25 cellular contexts compared by ENCODE assay signal in genomic region chrX:22110729-22111494, GRCh38.
DNase-seq lines count a peak whose midpoint lies in the region; ATAC-seq, FAIRE-seq and TF ChIP-seq lines count a peak whose summit lies in the region.
"Had no signal": no experiment of that assay in that cellular context is flagged by ENCODE, and none has a peak within 500 bp of the region (broad histone marks: within the 10 kb centered on the region; RNA-seq: fewer than 3 reads in every experiment).

No MANE protein-coding gene starts in this region.

- H3K4me1 ChIP-seq in keratinocyte (ENCODE audit: control insufficient read depth, extremely low read depth, insufficient read depth, low read length) = peaks cover 2% of the 10 kb centered on the region
- H3K4me1 ChIP-seq: BLaER1, breast epithelium, neural progenitor cell had no signal

- no peaks in the 10 kb centered on the region for H4K20me1 ChIP-seq in keratinocyte (ENCODE audit: control insufficient read depth, extremely low read depth, insufficient read depth, low read length)
- H4K20me1 ChIP-seq: BLaER1 had no signal

- no peaks in the 10 kb centered on the region for H3K36me3 Mint-ChIP-seq in WTC11
- H3K36me3 Mint-ChIP-seq: neural progenitor cell; stimulated activated effector memory CD8-positive, alpha-beta T cell treated with anti-CD3 and anti-CD28 coated beads, Interleukin-12 subunit alpha, Interleukin-12 subunit beta, amount 100 ng/mL, for 72 hours had no signal

- intact Hi-C loops in posterior cingulate gyrus (cut with DNase I) = no loop called here

- ATAC-seq in GM18870 (IDR thresholded peaks at IDR 0.05; ENCODE audit: unreplicated experiment) (peak; percentile 44), GM19467 (IDR thresholded peaks at IDR 0.05; ENCODE audit: unreplicated experiment) (no peak), WTC11 (no peak), GM21737 (IDR thresholded peaks at IDR 0.05; ENCODE audit: unreplicated experiment) (no peak)
- ATAC-seq: stimulated activated effector memory CD8-positive, alpha-beta T cell treated with anti-CD3 and anti-CD28 coated beads, Interleukin-12 subunit alpha, Interleukin-12 subunit beta, amount 100 ng/mL, for 72 hours had no signal

- TF ChIP-seq CTCF in astrocyte of the spinal cord (IDR thresholded peaks at IDR 0.05; ENCODE audit: low read depth, low read length) = no peak
- TF ChIP-seq CTCF in keratinocyte (optimal IDR thresholded peaks at IDR 0.05 in 1 of 3, IDR thresholded peaks at IDR 0.05 in 1 of 3, conservative IDR thresholded peaks at IDR 0.05 in 1 of 3; ENCODE audit: extremely low read depth in 1 of 3, insufficient read depth in 2 of 3, low read length in 3 of 3) = no peak
- no peak for TF ChIP-seq CTCF in WTC11 (IDR thresholded peaks at IDR 0.05)

- dilution Hi-C loops in keratinocyte (cut with MboI; ENCODE audit: extremely low pct_ligation_motif_present, low sequenced_read_pairs) = no loop called here

- H3K4me1 Mint-ChIP-seq in WTC11 = peaks cover 1% of the 10 kb centered on the region; the same call in 1 of the 2 replicates
- H3K4me1 Mint-ChIP-seq: activated CD4-positive, alpha-beta memory T cell treated with anti-CD3 and anti-CD28 coated beads, Interleukin-2, amount 10 ng/mL, durations not matched to agents 7 days and 5 days; neural progenitor cell; stimulated activated effector memory CD8-positive, alpha-beta T cell treated with anti-CD3 and anti-CD28 coated beads, Interleukin-12 subunit alpha, Interleukin-12 subunit beta, amount 100 ng/mL, for 72 hours had no signal

- no peaks in the 10 kb centered on the region for H3K9me3 Mint-ChIP-seq in WTC11
- H3K9me3 Mint-ChIP-seq: activated CD4-positive, alpha-beta memory T cell treated with anti-CD3 and anti-CD28 coated beads, Interleukin-2, amount 10 ng/mL, durations not matched to agents 7 days and 5 days; activated T-cell treated with anti-CD3 and anti-CD28 coated beads, Interleukin-2, amount 50 U/mL, for 24 hours; neural progenitor cell; stimulated activated effector memory CD8-positive, alpha-beta T cell treated with anti-CD3 and anti-CD28 coated beads, Interleukin-12 subunit alpha, Interleukin-12 subunit beta, amount 100 ng/mL, for 72 hours had no signal

- FAIRE-seq in keratinocyte (lab: Jason Lieb, UNC) = peak; percentile 43
- FAIRE-seq: GM18507 had no signal

- no peak overlapping the region for H3K4me2 ChIP-seq in keratinocyte (ENCODE audit: control insufficient read depth, extremely low read depth, insufficient read depth, low read depth, low read length)
- H3K4me2 ChIP-seq: BLaER1, KMS-11, neural progenitor cell had no signal

- H3K9me1 ChIP-seq in keratinocyte (ENCODE audit: control insufficient read depth, extremely low read depth, insufficient read depth, low read length) = no peaks in the 10 kb centered on the region

- no peak overlapping the region for H2AFZ ChIP-seq in keratinocyte (ENCODE audit: control insufficient read depth, low read length)
- H2AFZ ChIP-seq: neural progenitor cell had no signal

- H3K27me3 ChIP-seq in keratinocyte (ENCODE audit: control insufficient read depth, extremely low read depth, insufficient read depth, low read length) = no peaks in the 10 kb centered on the region
- H3K27me3 ChIP-seq: BLaER1, neural progenitor cell had no signal

- in situ Hi-C loops in astrocyte of the spinal cord (cut with HindIII; ENCODE audit: low sequenced_read_pairs) = no loop called here

- CTCF ChIA-PET in WTC11 (lab: Charles Lee) = no interaction called here

- H3K27me3 Mint-ChIP-seq in WTC11 (ENCODE audit: low read depth) = no peaks in the 10 kb centered on the region
- H3K27me3 Mint-ChIP-seq: activated CD4-positive, alpha-beta memory T cell treated with anti-CD3 and anti-CD28 coated beads, Interleukin-2, amount 10 ng/mL, durations not matched to agents 7 days and 5 days had no signal

- H3K9ac ChIP-seq in keratinocyte (ENCODE audit: control insufficient read depth, extremely low read depth, insufficient read depth, low read length) = no peak overlapping the region
- H3K9ac ChIP-seq: BLaER1, KMS-11, neural progenitor cell had no signal

- peak; percentile 25 for DNase-seq in astrocyte of the spinal cord (ENCODE audit: low read depth, low spot score)
- no peak for DNase-seq in keratinocyte (ENCODE audit: low read depth, low spot score)
- peak; percentile 84 for DNase-seq in renal cortical epithelial cell (ENCODE audit: low read depth)
- DNase-seq in WTC11 (ENCODE audit: low spot score) = no peak
- no peak for DNase-seq in posterior cingulate gyrus
- DNase-seq: activated CD4-positive, alpha-beta memory T cell treated with anti-CD3 and anti-CD28 coated beads, Interleukin-2, amount 10 ng/mL, durations not matched to agents 7 days and 5 days; activated naive CD4-positive, alpha-beta T cell treated with anti-CD3 and anti-CD28 coated beads, Interleukin-2, amount 50 U/mL, for 16 hours; activated T-cell treated with anti-CD3 and anti-CD28 coated beads, Interleukin-2, amount 50 U/mL, for 24 hours; DMS 273 treated with DMSO at 0.1 percent for 48 hours; erythroblast; H7; NCI-H1092; NCI-H524; SHP77 treated with DMSO at 0.1 percent for 48 hours; stimulated activated CD4-positive, alpha-beta T cell treated with anti-CD3 and anti-CD28 coated beads, Interleukin-15, amount 100 ng/mL, for 24 hours; WERI-Rb-1 had no signal

- no peaks in the 10 kb centered on the region for H3K36me3 ChIP-seq in keratinocyte (ENCODE audit: control insufficient read depth in 2 of 2, extremely low read depth in 1 of 2, insufficient read depth in 2 of 2, low read length in 2 of 2)
- H3K36me3 ChIP-seq: BLaER1, breast epithelium, neural progenitor cell, WERI-Rb-1 had no signal

- H3K4me3 ChIP-seq in astrocyte of the spinal cord (ENCODE audit: low read depth, low read length) = no peak overlapping the region
- no peak overlapping the region for H3K4me3 ChIP-seq in keratinocyte (ENCODE audit: control insufficient read depth in 2 of 3, extremely low read depth in 1 of 3, insufficient read depth in 2 of 3, low read depth in 1 of 3, low read length in 3 of 3)
- H3K4me3 ChIP-seq: BLaER1, breast epithelium, neural progenitor cell had no signal

- no peak overlapping the region for H3K4me3 Mint-ChIP-seq in WTC11
- H3K4me3 Mint-ChIP-seq: activated CD4-positive, alpha-beta memory T cell treated with anti-CD3 and anti-CD28 coated beads, Interleukin-2, amount 10 ng/mL, durations not matched to agents 7 days and 5 days; activated T-cell treated with anti-CD3 and anti-CD28 coated beads, Interleukin-2, amount 50 U/mL, for 24 hours; neural progenitor cell; stimulated activated effector memory CD8-positive, alpha-beta T cell treated with anti-CD3 and anti-CD28 coated beads, Interleukin-12 subunit alpha, Interleukin-12 subunit beta, amount 100 ng/mL, for 72 hours had no signal

- H3K27ac Mint-ChIP-seq in WTC11 = no peak overlapping the region
- H3K27ac Mint-ChIP-seq: activated CD4-positive, alpha-beta memory T cell treated with anti-CD3 and anti-CD28 coated beads, Interleukin-2, amount 10 ng/mL, durations not matched to agents 7 days and 5 days; activated T-cell treated with anti-CD3 and anti-CD28 coated beads, Interleukin-2, amount 50 U/mL, for 24 hours; neural progenitor cell; stimulated activated effector memory CD8-positive, alpha-beta T cell treated with anti-CD3 and anti-CD28 coated beads, Interleukin-12 subunit alpha, Interleukin-12 subunit beta, amount 100 ng/mL, for 72 hours had no signal

- POLR2A ChIA-PET in WTC11 (lab: Charles Lee) = no interaction called here

- H3K27ac ChIP-seq in keratinocyte (ENCODE audit: control insufficient read depth, insufficient read depth, low read length) = no peak overlapping the region
- H3K27ac ChIP-seq: BLaER1, breast epithelium, KMS-11, neural progenitor cell, WERI-Rb-1 had no signal

- no peaks in the 10 kb centered on the region for H3K9me3 ChIP-seq in keratinocyte (ENCODE audit: control insufficient read depth, low read depth, low read length)
- H3K9me3 ChIP-seq: BLaER1, breast epithelium had no signal

- H3K79me2 ChIP-seq in keratinocyte (ENCODE audit: control insufficient read depth, insufficient read depth, low read length) = no peaks in the 10 kb centered on the region

TF ChIP-seq in WTC11, 78 proteins besides CTCF, POLR2A, EP300 and RAD21 (continues in another document):
- TF ChIP-seq NR3C1 (CRISPR knock-in tag; conservative IDR thresholded peaks at IDR 0.05; ENCODE audit: low read depth) (no peak), OVOL2 (CRISPR knock-in tag; IDR thresholded peaks at IDR 0.05; ENCODE audit: borderline replicate concordance) (no peak), ZNF416 (CRISPR knock-in tag; IDR thresholded peaks at IDR 0.05) (no peak), NR2C2 (CRISPR knock-in tag; IDR thresholded peaks at IDR 0.05) (no peak), GTF2I (CRISPR knock-in tag; conservative IDR thresholded peaks at IDR 0.05) (no peak), HMGXB4 (CRISPR knock-in tag; IDR thresholded peaks at IDR 0.05) (no peak)

Comparison
In these comparisons a context has a peak if more than half of its experiments do, and no peak if none do; other contexts are left out.
1. DNase-seq: peak in astrocyte of the spinal cord (single experiment) and renal cortical epithelial cell (single experiment); none in keratinocyte (single experiment), WTC11 (single experiment) and posterior cingulate gyrus (0 of 10).